ENCODE assay signal across 8 cellular contexts in the genomic region with DNA sequence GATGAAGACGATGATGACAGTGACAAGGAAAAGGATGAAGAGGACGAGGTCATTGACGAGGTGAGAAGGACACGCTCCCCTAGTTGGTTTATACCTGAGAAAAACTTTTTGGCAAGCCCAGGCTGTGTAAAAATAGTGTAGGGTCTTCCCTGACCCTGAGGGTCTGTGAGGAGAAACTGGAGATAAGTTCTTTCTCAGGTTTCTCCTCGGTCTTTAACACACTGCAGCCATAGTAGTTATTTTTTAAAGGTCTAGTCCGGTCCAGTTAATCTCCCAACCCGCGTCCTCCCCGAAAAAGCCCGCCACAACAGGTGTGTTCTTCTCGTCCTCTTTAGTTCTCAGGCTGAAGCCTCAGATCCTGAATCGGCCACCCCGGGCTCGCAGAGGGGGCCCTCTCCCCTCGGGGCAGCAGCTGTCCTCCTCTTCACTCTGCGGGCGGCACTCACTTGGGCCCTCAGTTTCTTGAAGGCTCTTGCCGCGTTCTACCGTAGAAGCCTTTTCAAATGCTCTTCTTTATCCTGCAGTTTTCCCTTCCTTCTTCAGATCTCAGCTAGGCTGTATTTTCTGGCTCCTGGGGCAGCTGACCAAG. TPM values are rescaled to one million over a fixed set of nuclear protein-coding genes. Genes with fewer than 3 reads are reported as not detected.
DNase-seq lines count a peak whose midpoint lies in the region; ATAC-seq and TF ChIP-seq lines count a peak whose summit lies in the region.

No MANE protein-coding gene starts in this region.

- intact Hi-C loops in sciatic nerve (cut with DNase I): no loop called here

- CTCF ChIA-PET in SK-N-SH (lab: Yijun Ruan, JAX): interaction anchor here (0.8 kb wide), 1 partner anchor 52 kb away, joined by 3 read pairs; no protein-coding TSS in a partner anchor

- peaks cover 5 to 18% of the 10 kb centered on the region in 2 experiments; a peak in 3 of 4 replicates for H3K4me1 ChIP-seq in SK-N-SH (ENCODE audit: control insufficient read depth in 1 of 2, insufficient read depth in 2 of 2, low read depth in 1 of 2, low read length in 1 of 2)

- peak overlapping the region; percentile 92 for H2AFZ ChIP-seq in SK-N-SH (ENCODE audit: low read depth)

- DNase-seq in AG20443 (ENCODE audit: low spot score): peak; percentile 21
- peak; percentile 11 for DNase-seq in SK-N-SH
- DNase-seq in erythroblast (lab: John Stamatoyannopoulos, UW): peak; percentile 43 to 65
- DNase-seq in sciatic nerve (ENCODE audit: low spot score): no peak
- no peak for DNase-seq in progenitor cell of endocrine pancreas (ENCODE audit: low spot score, unreplicated experiment)
- no peak for DNase-seq in retina

- no peaks in the 10 kb centered on the region for H3K27me3 ChIP-seq in SK-N-SH (ENCODE audit: insufficient read depth)

- no peaks in the 10 kb centered on the region for H3K9me2 ChIP-seq in SK-N-SH

- H3K4me3 ChIP-seq in SK-N-SH (ENCODE audit: low read depth in 2 of 2, low read length in 1 of 2): peak overlapping the region; percentile 96 to 99

- no peak for TF ChIP-seq RAD21 in SK-N-SH (IDR thresholded peaks at IDR 0.05; ENCODE audit: low read length)

- ATAC-seq in GM21447 (IDR thresholded peaks at IDR 0.05; ENCODE audit: unreplicated experiment) (peak; percentile 3), sciatic nerve (peak; percentile 7), GM19397 (IDR thresholded peaks at IDR 0.05; ENCODE audit: unreplicated experiment) (no peak)

- no peaks in the 10 kb centered on the region; the same call in 1 of the 2 replicates for H4K20me1 ChIP-seq in SK-N-SH (ENCODE audit: insufficient read depth)

- no peaks in the 10 kb centered on the region for H3K27me3 Mint-ChIP-seq in progenitor cell of endocrine pancreas

- no peak for TF ChIP-seq EP300 in SK-N-SH (IDR thresholded peaks at IDR 0.05; ENCODE audit: borderline replicate concordance in 1 of 2, low read depth in 1 of 2, low read length in 1 of 2)

- no peak for TF ChIP-seq POLR2A in erythroblast (IDR thresholded peaks at IDR 0.05; ENCODE audit: low read length)

- H3K36me3 Mint-ChIP-seq in progenitor cell of endocrine pancreas (ENCODE audit: insufficient read depth): peaks cover 10% of the 10 kb centered on the region

- H3K36me3 ChIP-seq in SK-N-SH (replicated peaks in 1 of 2; ENCODE audit: control insufficient read depth in 1 of 2, insufficient read depth in 2 of 2, low read length in 1 of 2): peaks cover 25 to 27% of the 10 kb centered on the region in 2 experiments

- no peaks in the 10 kb centered on the region for H3F3A ChIP-seq in SK-N-SH (replicated peaks; ENCODE audit: insufficient read depth)

- POLR2A ChIA-PET in SK-N-SH (lab: Yijun Ruan, JAX): interaction anchor here (1.4 kb wide), 1 partner anchor 104 kb away, joined by 3 read pairs; the partner anchor contains the start of gene EDRF1

- peaks cover 67% of the 10 kb centered on the region for H3K79me2 ChIP-seq in SK-N-SH (ENCODE audit: insufficient read depth)

- H3K4me1 Mint-ChIP-seq in progenitor cell of endocrine pancreas (ENCODE audit: low read depth): peaks cover 11% of the 10 kb centered on the region

- TF ChIP-seq CTCF in SK-N-SH (IDR thresholded peaks at IDR 0.05) (no peak), progenitor cell of endocrine pancreas (IDR thresholded peaks at IDR 0.05; ENCODE audit: unreplicated experiment) (no peak)

- H3K4me3 Mint-ChIP-seq in progenitor cell of endocrine pancreas (ENCODE audit: low read depth): no peak overlapping the region

- peak overlapping the region; percentile 95 for H3K4me2 ChIP-seq in SK-N-SH

- H3K27ac Mint-ChIP-seq in progenitor cell of endocrine pancreas: no peak overlapping the region

- no peaks in the 10 kb centered on the region for H3K9me3 ChIP-seq in SK-N-SH

- peak overlapping the region; percentile 90 for H3K9ac ChIP-seq in SK-N-SH

- peak overlapping the region; percentile 88 to 99; a peak in 2 of 4 replicates for H3K27ac ChIP-seq in SK-N-SH (ENCODE audit: low read depth in 2 of 2, low read length in 1 of 2)

- no peaks in the 10 kb centered on the region for H3K9me3 Mint-ChIP-seq in progenitor cell of endocrine pancreas (ENCODE audit: low read depth)

- WGBS in SK-N-SH (ENCODE audit: low lambda C conversion rate): 1% methylated on average over 20 of the region's 20 CpGs

TF ChIP-seq in SK-N-SH, 30 proteins besides CTCF, POLR2A, EP300 and RAD21:
- no peak for TF ChIP-seq MEF2A (IDR thresholded peaks at IDR 0.05; ENCODE audit: borderline replicate concordance, low read depth)
- TF ChIP-seq RCOR1 (IDR thresholded peaks at IDR 0.05; ENCODE audit: low read length): no peak
- TF ChIP-seq EZH2phosphoT487 (IDR thresholded peaks at IDR 0.05; ENCODE audit: borderline replicate concordance, low read depth): no peak
- TF ChIP-seq GATA2 (CRISPR knock-in tag; IDR thresholded peaks at IDR 0.05): no peak
- TF ChIP-seq TCF12 (IDR thresholded peaks at IDR 0.05): no peak
- TF ChIP-seq, protein P1, sequence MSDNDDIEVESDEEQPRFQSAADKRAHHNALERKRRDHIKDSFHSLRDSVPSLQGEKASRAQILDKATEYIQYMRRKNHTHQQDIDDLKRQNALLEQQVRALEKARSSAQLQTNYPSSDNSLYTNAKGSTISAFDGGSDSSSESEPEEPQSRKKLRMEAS (IDR thresholded peaks at IDR 0.05; ENCODE audit: low read depth): no peak

RNA-seq across cellular contexts. Expression of gene BCCIP, which starts 0.4 kb away (rescaled TPM):
- 28.0 and 34.2 TPM in 2 replicates for polyA plus RNA-seq in SK-N-SH (2012; rRNA removed)
- polyA plus RNA-seq in SK-N-SH (2012; cell fraction: cytosol; rRNA removed): 44.6 and 71.0 TPM in 2 replicates
- 14.2 and 22.7 TPM in 2 replicates for polyA plus RNA-seq in SK-N-SH (2012; cell fraction: nucleus; rRNA removed)
- total RNA-seq in sciatic nerve (31.3 TPM), progenitor cell of endocrine pancreas (69.8 and 70.4 TPM in 2 replicates)

RNA-seq across cellular contexts. Expression of gene UROS, which starts 0.7 kb away (rescaled TPM):
- 49.2 and 51.2 TPM in 2 replicates for polyA plus RNA-seq in SK-N-SH (2012; rRNA removed)
- polyA plus RNA-seq in SK-N-SH (2012; cell fraction: cytosol; rRNA removed): 50.3 and 51.3 TPM in 2 replicates
- 55.6 and 64.5 TPM in 2 replicates for polyA plus RNA-seq in SK-N-SH (2012; cell fraction: nucleus; rRNA removed)
- total RNA-seq in sciatic nerve (30.6 TPM), progenitor cell of endocrine pancreas (45.0 and 47.8 TPM in 2 replicates)

RNA-seq across cellular contexts. Expression of gene MMP21, which starts 48.1 kb away (rescaled TPM):
- polyA plus RNA-seq in SK-N-SH (2012; rRNA removed): 0.02 TPM in 1 of 2 replicates, not detected in the other
- not detected in 2 replicates for polyA plus RNA-seq in SK-N-SH (2012; cell fraction: cytosol; rRNA removed)
- 0.05 and 0.08 TPM in 2 replicates for polyA plus RNA-seq in SK-N-SH (2012; cell fraction: nucleus; rRNA removed)
- total RNA-seq in sciatic nerve: 0.31 TPM
- total RNA-seq in progenitor cell of endocrine pancreas: not detected in 2 replicates

RNA-seq across cellular contexts. Expression of gene DHX32, which starts 57.3 kb away (rescaled TPM):
- 16.8 and 21.8 TPM in 2 replicates for polyA plus RNA-seq in SK-N-SH (2012; rRNA removed)
- 21.7 and 22.4 TPM in 2 replicates for polyA plus RNA-seq in SK-N-SH (2012; cell fraction: cytosol; rRNA removed)
- polyA plus RNA-seq in SK-N-SH (2012; cell fraction: nucleus; rRNA removed): 20.4 and 31.0 TPM in 2 replicates
- total RNA-seq in sciatic nerve (20.8 TPM), progenitor cell of endocrine pancreas (22.0 and 23.3 TPM in 2 replicates)

Comparison
In these comparisons a context has a peak if more than half of its experiments do, and no peak if none do; other contexts are left out.
1. DNase-seq: peak in AG20443 (single experiment), SK-N-SH (single experiment) and erythroblast (2 of 2); none in sciatic nerve (single experiment), progenitor cell of endocrine pancreas (single experiment) and retina (single experiment).